Comparison of ENCODE assay signal across 1 cellular context in the genomic region with DNA sequence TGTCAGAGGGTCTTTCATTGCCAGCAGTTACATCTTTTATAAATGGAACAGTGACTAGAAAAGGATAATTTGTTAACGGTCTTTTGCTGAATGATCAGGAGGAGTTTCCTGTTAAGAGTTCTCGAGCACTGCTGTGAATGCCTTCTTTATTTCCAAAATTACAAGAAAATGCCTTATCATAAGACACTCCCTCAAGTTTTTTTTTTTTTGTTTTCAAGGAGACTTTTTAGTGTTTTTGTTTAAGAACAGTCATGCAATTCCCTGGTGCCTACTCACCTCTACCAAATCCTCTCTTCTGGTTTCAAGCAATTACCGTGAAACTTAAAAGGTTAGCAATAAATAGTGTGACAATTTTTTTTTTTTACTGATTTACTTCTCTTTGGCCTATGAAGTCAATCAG.
TF ChIP-seq lines count a peak whose summit lies in the region.

No MANE protein-coding gene starts in this region.

TF ChIP-seq in IMR-90, 13 proteins besides CTCF, POLR2A, EP300 and RAD21 (continued from another document):
- TF ChIP-seq CEBPB (IDR thresholded peaks at IDR 0.05; ENCODE audit: low read depth, low read length) (no peak), MAZ (IDR thresholded peaks at IDR 0.05; ENCODE audit: borderline replicate concordance, low read depth, low read length) (no peak), MXI1 (IDR thresholded peaks at IDR 0.05; ENCODE audit: borderline replicate concordance, low read depth, low read length) (no peak)
